Comparison of ENCODE assay signal across 9 cellular contexts in genomic region chr4:61202100-61202637, GRCh38. TPM values are rescaled to one million over a fixed set of nuclear protein-coding genes. Genes with fewer than 3 reads are reported as not detected.
A peak's percentile ranks its signal among the peaks of the same experiment; 100 is the strongest.
DNase-seq lines count a peak whose midpoint lies in the region; ATAC-seq and TF ChIP-seq lines count a peak whose summit lies in the region.
"Had no signal": no experiment of that assay in that cellular context is flagged by ENCODE, and none has a peak within 500 bp of the region (broad histone marks: within the 10 kb centered on the region; RNA-seq: fewer than 3 reads in every experiment).

No MANE protein-coding gene starts in this region.

- DNase-seq in AG20443 (ENCODE audit: low spot score) (peak; percentile 18), NCI-H146 (lab: John Stamatoyannopoulos, UW) (peak; percentile 82), esophagus squamous epithelium (lab: John Stamatoyannopoulos, UW) (no peak), nephron progenitor cell (peak; percentile 47)
- no peak for DNase-seq in central memory CD4-positive, alpha-beta T cell
- DNase-seq: activated CD4-positive, CD25-positive, alpha-beta regulatory T cell had no signal

- no peak for TF ChIP-seq CTCF in esophagus squamous epithelium (IDR thresholded peaks at IDR 0.05)
- TF ChIP-seq CTCF in nephron progenitor cell (IDR thresholded peaks at IDR 0.05), result no peak

- no peaks in the 10 kb centered on the region for H3K9me3 ChIP-seq in esophagus squamous epithelium

- peaks cover 6 to 38% (median 26%) of the 10 kb centered on the region in 3 donors for H3K4me1 ChIP-seq in esophagus squamous epithelium

- no peak for TF ChIP-seq POLR2A in esophagus squamous epithelium (IDR thresholded peaks at IDR 0.05)

- peak overlapping the region; percentile 98 for H3K4me3 Mint-ChIP-seq in nephron progenitor cell

- H3K27me3 ChIP-seq in esophagus squamous epithelium, result peaks cover 0 to 83% (median 8%) of the 10 kb centered on the region in 4 donors

- H3K9me3 Mint-ChIP-seq in nephron progenitor cell, result no peaks in the 10 kb centered on the region

- no peaks in the 10 kb centered on the region for H3K36me3 Mint-ChIP-seq in nephron progenitor cell (ENCODE audit: low read depth)

- intact Hi-C loops in esophagus squamous epithelium (cut with DNase I), result no loop called here

- peaks cover 33% of the 10 kb centered on the region for H3K4me1 Mint-ChIP-seq in nephron progenitor cell

- H3K27ac ChIP-seq in esophagus squamous epithelium, result peak overlapping the region in 3 of 4 donors; percentile 5 to 47 (median 29)

- 0% methylated on average over 6 of the region's 40 CpGs; no CpG with 5 or more reads in 1 of the 2 donors for WGBS in esophagus squamous epithelium, 2 donors

- H3K4me3 ChIP-seq in esophagus squamous epithelium, result peak overlapping the region; percentile 39 to 70 (median 52)

- H3K27me3 Mint-ChIP-seq in nephron progenitor cell (ENCODE audit: low read depth, poor library complexity), result peaks cover 32% of the 10 kb centered on the region

- H3K27ac Mint-ChIP-seq in nephron progenitor cell, result no peak overlapping the region

- no peaks in the 10 kb centered on the region for H3K36me3 ChIP-seq in esophagus squamous epithelium

- ATAC-seq in GM18511 (IDR thresholded peaks at IDR 0.05; ENCODE audit: unreplicated experiment), result no peak
- ATAC-seq in GM18861 (IDR thresholded peaks at IDR 0.05; ENCODE audit: unreplicated experiment), result no peak
- ATAC-seq in HG02870 (IDR thresholded peaks at IDR 0.05; ENCODE audit: unreplicated experiment), result no peak

RNA-seq across cellular contexts. Expression of gene ADGRL3, which starts 2.0 kb away (rescaled TPM):
- total RNA-seq in esophagus squamous epithelium, result 1 to 10 TPM in 2 of 4 donors, under 1 TPM in 2; 0.19 to 7.8 (median 1.3) TPM

Comparison
In these comparisons a context has a peak if more than half of its experiments do, and no peak if none do; other contexts are left out.
1. DNase-seq: peak in AG20443 (single experiment), NCI-H146 (single experiment) and nephron progenitor cell (single experiment); none in esophagus squamous epithelium (single experiment) and central memory CD4-positive, alpha-beta T cell (single experiment).